ENCODE assay signal across 18 cellular contexts in the genomic region with DNA sequence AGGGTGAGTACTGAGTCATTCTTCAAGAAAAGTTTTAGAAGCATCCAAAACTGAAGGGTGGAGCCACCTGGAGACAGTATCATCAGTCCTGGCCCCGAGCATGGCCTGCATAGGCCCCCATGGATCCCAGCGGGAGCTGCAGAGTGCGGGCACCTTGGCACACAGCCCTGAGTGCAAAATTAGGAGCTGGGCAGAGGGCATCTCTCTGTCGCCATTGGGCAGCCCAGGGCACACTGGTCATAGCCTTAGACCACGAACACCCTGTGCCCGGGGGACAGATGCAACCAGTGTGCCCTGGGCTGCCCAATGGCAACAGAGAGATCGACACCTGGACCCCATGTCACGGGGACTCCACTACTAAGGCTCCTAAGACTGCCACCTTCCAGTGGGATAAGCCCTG.
"Had no signal": no experiment of that assay in that cellular context is flagged by ENCODE, and none has a peak within 500 bp of the region (broad histone marks: within the 10 kb centered on the region; RNA-seq: fewer than 3 reads in every experiment).

No MANE protein-coding gene starts in this region.

- H3K36me3 ChIP-seq: heart right ventricle, ovary, tibial nerve, upper lobe of right lung, vagina had no signal

- H3K27ac Mint-ChIP-seq: naive thymus-derived CD8-positive, alpha-beta T cell; stimulated activated naive CD8-positive, alpha-beta T cell treated with anti-CD3 and anti-CD28 coated beads, Interleukin-15, Interleukin-2, amounts not matched to agents 100 ng/mL and 50 ng/mL, for 24 hours had no signal

- H3K27ac ChIP-seq: heart right ventricle, ovary, testis, tibial nerve, upper lobe of right lung, vagina had no signal

- H3K4me1 ChIP-seq: testis, tibial nerve, upper lobe of right lung, vagina had no signal

- H3K4me3 ChIP-seq: heart right ventricle, ovary, smooth muscle cell, testis, tibial nerve, upper lobe of right lung, vagina had no signal

- H3K9me3 ChIP-seq: ovary, testis, upper lobe of right lung, vagina had no signal

- H3K27me3 ChIP-seq: ovary, testis, vagina had no signal

- ATAC-seq: esophagus mucosa; naive thymus-derived CD8-positive, alpha-beta T cell; right cardiac atrium; upper lobe of right lung had no signal

- DNase-seq: effector memory CD4-positive, alpha-beta T cell; heart right ventricle; hypothalamus; kidney glomerular epithelial cell; mammary epithelial cell; naive thymus-derived CD8-positive, alpha-beta T cell; nucleus accumbens; ovary; right cardiac atrium; stimulated activated CD4-positive, alpha-beta T cell treated with anti-CD3 and anti-CD28 coated beads, Interleukin-2, amount 100 ng/mL, for 48 hours; testis; upper lobe of right lung had no signal

- H3K4me3 Mint-ChIP-seq: naive thymus-derived CD8-positive, alpha-beta T cell; neural crest cell; stimulated activated naive CD8-positive, alpha-beta T cell treated with anti-CD3 and anti-CD28 coated beads, Interleukin-15, Interleukin-2, amounts not matched to agents 100 ng/mL and 50 ng/mL, for 24 hours had no signal
